Comparison of ENCODE assay signal across 14 cellular contexts in the genomic region with DNA sequence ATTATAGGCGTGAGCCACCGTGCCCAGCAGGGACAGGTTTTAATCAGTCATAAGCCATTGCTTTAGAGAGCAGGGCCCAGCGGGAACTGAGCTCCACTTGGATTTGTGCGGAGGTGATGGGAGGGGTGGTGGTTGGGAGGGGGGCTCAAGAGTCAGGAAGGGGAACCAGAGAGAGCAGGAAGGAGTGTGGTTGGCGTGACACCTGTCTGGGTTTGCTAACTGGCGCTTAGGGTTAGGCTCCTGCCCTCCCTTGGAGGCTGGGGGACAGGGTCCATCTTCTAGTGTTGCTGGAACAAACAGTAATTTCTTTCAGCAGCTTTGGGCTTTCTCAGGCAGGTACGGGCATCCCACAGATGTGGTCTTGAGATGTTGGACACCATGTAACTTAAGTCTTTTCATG.
"Had no signal": no experiment of that assay in that cellular context is flagged by ENCODE, and none has a peak within 500 bp of the region (broad histone marks: within the 10 kb centered on the region; RNA-seq: fewer than 3 reads in every experiment).

No MANE protein-coding gene starts in this region.

- H3K27me3 Mint-ChIP-seq: stimulated activated memory B cell treated with anti-CD40 and anti-IgM and Interleukin-4, amounts not matched to agents 10 μg/mL and 1 μg/mL and 100 μg/mL, for 72 hours had no signal

- H3K27me3 ChIP-seq: cardiac muscle cell, gastrocnemius medialis, heart left ventricle, tibial nerve had no signal

- H3K9me3 ChIP-seq: gastrocnemius medialis, heart left ventricle, tibial nerve had no signal

- H3K27ac Mint-ChIP-seq: activated CD8-positive, alpha-beta memory T cell treated with anti-CD3 and anti-CD28 coated beads, Interleukin-2, amount 10 ng/mL, durations not matched to agents 7 days and 5 days; activated naive CD4-positive, alpha-beta T cell treated with anti-CD3 and anti-CD28 coated beads for 36 hours; activated T-helper 2 cell treated with anti-CD3 and anti-CD28 coated beads, Interferon-gamma antibody, Interleukin-2, Interleukin-4, amounts not matched to agents 10 μg/mL and 5 μg/mL and 100 μg/mL, durations not matched to agents 14 hours and 24 hours and 36 hours; stimulated activated memory B cell treated with anti-CD40 and anti-IgM and Interleukin-4, amounts not matched to agents 10 μg/mL and 1 μg/mL and 100 μg/mL, for 72 hours had no signal

- H3K4me3 ChIP-seq: cardiac muscle cell, gastrocnemius medialis, heart left ventricle, tibial nerve had no signal

- H3K27ac ChIP-seq: cardiac muscle cell, tibial nerve had no signal

- H3K9me3 Mint-ChIP-seq: activated naive CD4-positive, alpha-beta T cell treated with anti-CD3 and anti-CD28 coated beads for 36 hours; activated T-helper 2 cell treated with anti-CD3 and anti-CD28 coated beads, Interferon-gamma antibody, Interleukin-2, Interleukin-4, amounts not matched to agents 10 μg/mL and 5 μg/mL and 100 μg/mL, durations not matched to agents 14 hours and 24 hours and 36 hours; immature natural killer cell; neural crest cell; stimulated activated memory B cell treated with anti-CD40 and anti-IgM and Interleukin-4, amounts not matched to agents 10 μg/mL and 1 μg/mL and 100 μg/mL, for 72 hours had no signal

- DNase-seq: activated CD4-positive, alpha-beta T cell treated with anti-CD3 and anti-CD28 coated beads, Interleukin-2, amount 50 U/mL, for 48 hours; activated CD8-positive, alpha-beta memory T cell treated with anti-CD3 and anti-CD28 coated beads, Interleukin-2, amount 10 ng/mL, durations not matched to agents 7 days and 5 days; activated naive CD4-positive, alpha-beta T cell treated with anti-CD3 and anti-CD28 coated beads for 36 hours; activated T-cell treated with anti-CD3 and anti-CD28 coated beads, Interleukin-2, amount 50 U/mL, for 1 hour; gastrocnemius medialis; immature natural killer cell; mesendoderm; T-helper 9 cell had no signal

- H3K36me3 Mint-ChIP-seq: activated CD8-positive, alpha-beta memory T cell treated with anti-CD3 and anti-CD28 coated beads, Interleukin-2, amount 10 ng/mL, durations not matched to agents 7 days and 5 days had no signal

- ATAC-seq: activated CD8-positive, alpha-beta memory T cell treated with anti-CD3 and anti-CD28 coated beads, Interleukin-2, amount 10 ng/mL, durations not matched to agents 7 days and 5 days; gastrocnemius medialis; heart left ventricle; stimulated activated memory B cell treated with anti-CD40 and anti-IgM and Interleukin-4, amounts not matched to agents 10 μg/mL and 1 μg/mL and 100 μg/mL, for 72 hours had no signal

- H3K36me3 ChIP-seq: gastrocnemius medialis had no signal

- H3K4me3 Mint-ChIP-seq: activated CD8-positive, alpha-beta memory T cell treated with anti-CD3 and anti-CD28 coated beads, Interleukin-2, amount 10 ng/mL, durations not matched to agents 7 days and 5 days; activated naive CD4-positive, alpha-beta T cell treated with anti-CD3 and anti-CD28 coated beads for 36 hours; immature natural killer cell; neural crest cell; stimulated activated memory B cell treated with anti-CD40 and anti-IgM and Interleukin-4, amounts not matched to agents 10 μg/mL and 1 μg/mL and 100 μg/mL, for 72 hours had no signal
